10 cellular contexts compared by ENCODE assay signal in genomic region chr15:73983773-73984172, GRCh38. TPM values are rescaled to one million over a fixed set of nuclear protein-coding genes. Genes with fewer than 3 reads are reported as not detected.
DNase-seq lines count a peak whose midpoint lies in the region; ATAC-seq and TF ChIP-seq lines count a peak whose summit lies in the region.
"Had no signal": no experiment of that assay in that cellular context is flagged by ENCODE, and none has a peak within 500 bp of the region (broad histone marks: within the 10 kb centered on the region; RNA-seq: fewer than 3 reads in every experiment).

No MANE protein-coding gene starts in this region.

- DNase-seq in adipocyte (ENCODE audit: low read depth) (no peak), stomach (no peak), AG20443 (ENCODE audit: low spot score) (no peak), NCI-H1930 (lab: John Stamatoyannopoulos, UW) (no peak)
- DNase-seq: NCI-H2029 treated with DMSO at 0.1 percent for 48 hours, T-helper 2 cell had no signal

- H3K4me1 ChIP-seq in adipocyte (ENCODE audit: control insufficient read depth, insufficient read depth, low read length), result peaks cover 75% of the 10 kb centered on the region
- peaks cover 51 to 80% (median 56%) of the 10 kb centered on the region in 4 donors for H3K4me1 ChIP-seq in stomach

- peaks cover 4% of the 10 kb centered on the region; the same call in 1 of the 2 replicates for H3K36me3 ChIP-seq in KOPT-K1 (ENCODE audit: insufficient read depth, low read length)
- peaks cover 7% of the 10 kb centered on the region for H3K36me3 ChIP-seq in adipocyte (ENCODE audit: control insufficient read depth, insufficient read depth, low read length, severe bottlenecking)
- H3K36me3 ChIP-seq in stomach, result peaks cover 0 to 37% (median 14%) of the 10 kb centered on the region in 4 donors
- H3K36me3 ChIP-seq: pancreas had no signal

- no peak for TF ChIP-seq EP300 in stomach (IDR thresholded peaks at IDR 0.05)

- TF ChIP-seq CTCF in stomach (IDR thresholded peaks at IDR 0.05), result no peak

- 80 to 97% (median 95%) methylated on average over 8 to 9 of the region's 9 CpGs for WGBS in stomach, 5 donors

- H3K27ac ChIP-seq in KOPT-K1 (ENCODE audit: low read depth, low read length, poor library complexity, severe bottlenecking) (peak overlapping the region; percentile 81), layer of hippocampus (ENCODE audit: low read depth, low read length) (peak overlapping the region; percentile 62), stomach (peak overlapping the region; percentile 69 to 96 (median 88))

- peak overlapping the region; percentile 88 for H3K9ac ChIP-seq in adipocyte (ENCODE audit: low read length)

- H3K27me3 ChIP-seq in adipocyte (replicated peaks; ENCODE audit: control insufficient read depth, insufficient read depth, low read length) (no peaks in the 10 kb centered on the region), layer of hippocampus (ENCODE audit: control insufficient read depth, insufficient read depth, low read length) (no peaks in the 10 kb centered on the region), stomach (no peaks in the 10 kb centered on the region)
- H3K27me3 ChIP-seq: pancreas had no signal

- H3K4me3 ChIP-seq in adipocyte (ENCODE audit: low read length), result no peak overlapping the region
- no peak overlapping the region for H3K4me3 ChIP-seq in stomach
- H3K4me3 ChIP-seq: pancreas had no signal

- no peaks in the 10 kb centered on the region for H3K9me3 ChIP-seq in KOPT-K1 (ENCODE audit: insufficient read depth, low read length, poor library complexity, severe bottlenecking)
- H3K9me3 ChIP-seq in adipocyte (ENCODE audit: control insufficient read depth, low read length), result no peaks in the 10 kb centered on the region
- H3K9me3 ChIP-seq in stomach, result no peaks in the 10 kb centered on the region
- H3K9me3 ChIP-seq: pancreas had no signal

- ATAC-seq in HG02981 (IDR thresholded peaks at IDR 0.05; ENCODE audit: unreplicated experiment), result no peak

- intact Hi-C loops in stomach (cut with DNase I; ENCODE audit: low total_unique reads), result no loop called here

- no peak for TF ChIP-seq POLR2A in stomach (IDR thresholded peaks at IDR 0.05)

RNA-seq across cellular contexts. Expression of gene STOML1, which starts 8.3 kb away (rescaled TPM):
- 10 to 100 TPM in 2 of 5 donors, 1 to 10 TPM in 3; 5.3 to 26.4 (median 9.8) TPM for total RNA-seq in stomach
- polyA plus RNA-seq in stomach, result 10 to 100 TPM in 1 of 3 donors, 1 to 10 TPM in 2; 8.0 to 13.3 (median 9.6) TPM

RNA-seq across cellular contexts. Expression of gene PML, which starts 10.7 kb away (rescaled TPM):
- total RNA-seq in stomach, result 100 to 1,000 TPM in 2 of 5 donors, 10 to 100 TPM in 3; 27.7 to 170 (median 65.9) TPM
- polyA plus RNA-seq in stomach, result 10 to 100 TPM; 16.0 to 25.8 (median 21.9) TPM

RNA-seq across cellular contexts. Expression of gene LOXL1, which starts 57.5 kb away (rescaled TPM):
- 10 to 100 TPM in 4 of 5 donors, 1 to 10 TPM in 1; 6.2 to 48.4 (median 36.8) TPM for total RNA-seq in stomach
- polyA plus RNA-seq in stomach, result 10 to 100 TPM in 2 of 3 donors, 1 to 10 TPM in 1; 5.2 to 25.8 (median 12.5) TPM
